In the genomic region with DNA sequence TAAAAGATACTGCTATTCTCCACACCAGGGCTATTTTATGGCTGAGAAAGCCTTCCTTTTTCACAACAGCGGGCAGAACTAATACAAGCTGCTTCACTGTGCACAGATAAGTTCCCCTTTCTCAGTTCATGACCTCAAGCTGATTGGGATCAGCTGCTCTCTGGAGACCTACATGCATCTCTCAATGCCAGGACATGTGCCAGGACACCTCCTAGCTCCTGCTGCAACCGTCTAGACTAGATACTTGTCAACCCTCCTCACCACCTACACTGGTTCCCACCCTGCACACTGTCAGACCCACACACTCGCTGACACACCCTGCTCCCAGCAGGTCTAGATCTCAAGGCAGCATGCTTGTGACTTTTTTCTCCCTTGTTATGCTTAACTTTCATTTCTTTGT, we compare ENCODE assay signal across 13 cellular contexts. TPM values are rescaled to one million over a fixed set of nuclear protein-coding genes. Genes with fewer than 3 reads are reported as not detected.
DNase-seq lines count a peak whose midpoint lies in the region; ATAC-seq and TF ChIP-seq lines count a peak whose summit lies in the region.
"Had no signal": no experiment of that assay in that cellular context is flagged by ENCODE, and none has a peak within 500 bp of the region (broad histone marks: within the 10 kb centered on the region; RNA-seq: fewer than 3 reads in every experiment).

No MANE protein-coding gene starts in this region.

- H3K27ac Mint-ChIP-seq in activated T-helper 17 cell treated with anti-CD3 and anti-CD28 coated beads, Interleukin-2, amount 50 U/mL, for 72 hours, result peak overlapping the region; percentile 4
- H3K27ac Mint-ChIP-seq: stimulated activated naive CD8-positive, alpha-beta T cell treated with anti-CD3 and anti-CD28 coated beads, Interleukin-15, Interleukin-2, amounts not matched to agents 100 ng/mL and 50 ng/mL, for 24 hours had no signal

- peaks cover 30% of the 10 kb centered on the region for H3K36me3 Mint-ChIP-seq in activated T-helper 17 cell treated with anti-CD3 and anti-CD28 coated beads, Interleukin-2, amount 50 U/mL, for 72 hours (ENCODE audit: low read depth)

- peak; percentile 52 for ATAC-seq in GM19035 (IDR thresholded peaks at IDR 0.05; ENCODE audit: unreplicated experiment)
- ATAC-seq in HG03432 (IDR thresholded peaks at IDR 0.05; ENCODE audit: unreplicated experiment), result peak; percentile 83
- ATAC-seq in activated T-helper 17 cell treated with anti-CD3 and anti-CD28 coated beads, Interleukin-2, amount 50 U/mL, for 72 hours (replicated peaks), result no peak
- ATAC-seq: left colon had no signal

- no peaks in the 10 kb centered on the region for H3K9me3 Mint-ChIP-seq in activated T-helper 17 cell treated with anti-CD3 and anti-CD28 coated beads, Interleukin-2, amount 50 U/mL, for 72 hours

- H3K27me3 Mint-ChIP-seq in activated T-helper 17 cell treated with anti-CD3 and anti-CD28 coated beads, Interleukin-2, amount 50 U/mL, for 72 hours, result no peaks in the 10 kb centered on the region
- H3K27me3 Mint-ChIP-seq: stimulated activated naive CD8-positive, alpha-beta T cell treated with anti-CD3 and anti-CD28 coated beads, Interleukin-15, Interleukin-2, amounts not matched to agents 100 ng/mL and 50 ng/mL, for 24 hours had no signal

- TF ChIP-seq EP300 in esophagus muscularis mucosa (IDR thresholded peaks at IDR 0.05), result no peak

- intact Hi-C loops in esophagus muscularis mucosa (cut with DNase I), result no loop called here

- WGBS in esophagus muscularis mucosa, result 61% methylated on average over 3 of the region's 3 CpGs

- no peaks in the 10 kb centered on the region for H3K4me1 Mint-ChIP-seq in activated T-helper 17 cell treated with anti-CD3 and anti-CD28 coated beads, Interleukin-2, amount 50 U/mL, for 72 hours

- H3K4me1 ChIP-seq in esophagus muscularis mucosa, result no peaks in the 10 kb centered on the region

- no peak overlapping the region for H3K4me3 Mint-ChIP-seq in activated T-helper 17 cell treated with anti-CD3 and anti-CD28 coated beads, Interleukin-2, amount 50 U/mL, for 72 hours
- H3K4me3 Mint-ChIP-seq: stimulated activated naive CD8-positive, alpha-beta T cell treated with anti-CD3 and anti-CD28 coated beads, Interleukin-15, Interleukin-2, amounts not matched to agents 100 ng/mL and 50 ng/mL, for 24 hours had no signal

- TF ChIP-seq CTCF in esophagus muscularis mucosa (IDR thresholded peaks at IDR 0.05), result no peak

- H3K9me3 ChIP-seq in esophagus muscularis mucosa, result no peaks in the 10 kb centered on the region

- H3K4me3 ChIP-seq in esophagus muscularis mucosa, result no peak overlapping the region
- H3K4me3 ChIP-seq: GM23248, SK-N-MC had no signal

- H3K36me3 ChIP-seq in esophagus muscularis mucosa, result no peaks in the 10 kb centered on the region

- DNase-seq in CD1c-positive myeloid dendritic cell (ENCODE audit: extremely low spot score) (peak; percentile 23), DMS114 treated with DMSO at 0.1 percent for 48 hours (lab: John Stamatoyannopoulos, UW; ENCODE audit: unreplicated experiment) (no peak), esophagus muscularis mucosa (ENCODE audit: extremely low spot score) (no peak)
- no peak for DNase-seq in stimulated activated CD4-positive, alpha-beta T cell treated with anti-CD3 and anti-CD28 coated beads, Interleukin-4, amount 100 ng/mL, for 1 hour
- DNase-seq in activated T-cell treated with anti-CD3 and anti-CD28 coated beads, Interleukin-2, amount 50 U/mL, for 1 hour, result no peak
- DNase-seq: DMS53, GM23248, left colon had no signal

- H3K27me3 ChIP-seq in esophagus muscularis mucosa, result no peaks in the 10 kb centered on the region

- TF ChIP-seq POLR2A in esophagus muscularis mucosa (IDR thresholded peaks at IDR 0.05; ENCODE audit: low read depth), result no peak

- H3K27ac ChIP-seq in esophagus muscularis mucosa (replicated peaks in 1 of 4), result no peak overlapping the region
- H3K27ac ChIP-seq: GM23248, SK-N-MC had no signal

RNA-seq across cellular contexts. Expression of a gene that starts 39.8 kb away (rescaled TPM):
- 100 to 1,000 TPM in 1 of 2 donors, 10 to 100 TPM in 1; 48.7 to 102 TPM for total RNA-seq in activated T-helper 17 cell treated with anti-CD3 and anti-CD28 coated beads, Interleukin-2, amount 50 U/mL, for 72 hours
- 1 to 10 TPM; 4.2 to 8.6 (median 6.8) TPM for total RNA-seq in esophagus muscularis mucosa

Comparison
In these comparisons a context has a peak if more than half of its experiments do, and no peak if none do; other contexts are left out.
1. RNA of a gene that starts 39.8 kb away (total RNA-seq): 48.7 to 102 TPM in activated T-helper 17 cell treated with anti-CD3 and anti-CD28 coated beads, Interleukin-2, amount 50 U/mL, for 72 hours; 4.2 to 8.6 TPM in esophagus muscularis mucosa; every median in the first group is over 4 times any median in the second.